10 cellular contexts compared by ENCODE assay signal in the genomic region with DNA sequence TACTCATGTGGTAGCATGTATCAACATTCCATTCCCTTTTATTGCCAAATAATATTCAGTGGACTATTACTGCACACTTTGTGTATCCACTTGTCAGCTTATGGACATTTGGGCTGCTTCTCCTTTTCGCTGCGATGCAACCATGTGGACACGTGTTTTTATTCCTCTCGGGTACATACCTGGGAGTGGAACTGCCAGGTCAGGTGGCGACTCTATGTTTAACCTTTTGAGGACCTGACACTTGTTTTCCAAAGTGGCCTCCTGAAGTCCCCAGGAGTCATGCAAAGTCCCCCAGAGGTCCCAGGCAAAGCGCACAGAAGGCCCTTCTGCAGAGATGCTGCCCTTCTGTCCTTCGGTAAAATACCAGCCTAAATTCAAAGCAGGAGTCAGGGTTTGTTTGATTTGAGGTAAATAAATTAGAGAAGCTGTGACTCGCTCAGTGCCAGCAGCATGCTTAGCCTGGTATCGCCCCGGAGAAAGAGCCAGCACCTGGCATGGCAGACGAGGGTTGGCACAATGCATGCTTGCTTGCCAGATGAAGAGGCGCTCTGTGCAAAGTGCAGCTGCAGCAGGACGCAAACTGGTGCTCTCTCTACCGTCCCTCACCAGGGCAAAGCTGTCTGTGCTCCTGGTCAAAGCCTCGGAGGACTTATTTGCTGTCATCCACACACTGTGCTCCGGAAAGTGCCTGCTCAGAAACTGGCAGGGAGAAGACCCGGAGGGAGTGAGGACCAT. TPM values are rescaled to one million over a fixed set of nuclear protein-coding genes. Genes with fewer than 3 reads are reported as not detected.
DNase-seq lines count a peak whose midpoint lies in the region; ATAC-seq and TF ChIP-seq lines count a peak whose summit lies in the region.
"Had no signal": no experiment of that assay in that cellular context is flagged by ENCODE, and none has a peak within 500 bp of the region (broad histone marks: within the 10 kb centered on the region; RNA-seq: fewer than 3 reads in every experiment).

No MANE protein-coding gene starts in this region.

- H3K9me3 Mint-ChIP-seq in nephron, result no peaks in the 10 kb centered on the region

- H3K27me3 Mint-ChIP-seq in nephron (ENCODE audit: low read depth), result no peaks in the 10 kb centered on the region

- TF ChIP-seq CTCF in nephron (IDR thresholded peaks at IDR 0.05; ENCODE audit: unreplicated experiment in 3 of 3) (no peak), omental fat pad (IDR thresholded peaks at IDR 0.05) (no peak)

- H3K27ac ChIP-seq in esophagus (ENCODE audit: low read depth in 2 of 2, low read length in 1 of 2), result peak overlapping the region; percentile 19 to 34
- H3K27ac ChIP-seq: skin epidermis had no signal

- ATAC-seq in omental fat pad (ENCODE audit: low FRiP score), result no peak
- no peak for ATAC-seq in HG02981 (IDR thresholded peaks at IDR 0.05; ENCODE audit: unreplicated experiment)

- peaks cover 48% of the 10 kb centered on the region for H3K4me1 Mint-ChIP-seq in nephron

- peaks cover 36% of the 10 kb centered on the region for H3K36me3 Mint-ChIP-seq in nephron (ENCODE audit: low read depth)

- H3K27ac Mint-ChIP-seq in nephron, result peak overlapping the region in 2 of 3 experiments; percentile 7 to 42

- H3K27me3 ChIP-seq in esophagus (ENCODE audit: control insufficient read depth in 1 of 2, insufficient read depth in 2 of 2, low read length in 2 of 2), result no peaks in the 10 kb centered on the region

- no peaks in the 10 kb centered on the region for H3K9me3 ChIP-seq in esophagus (ENCODE audit: control insufficient read depth in 2 of 2, insufficient read depth in 1 of 2, low read depth in 1 of 2, low read length in 1 of 2)

- peaks cover 7 to 12% of the 10 kb centered on the region in 2 donors for H3K4me1 ChIP-seq in esophagus (ENCODE audit: control insufficient read depth in 2 of 2, insufficient read depth in 2 of 2, low read length in 1 of 2)

- 45 to 50% methylated on average over 17 of the region's 17 CpGs for WGBS in esophagus, 2 donors

- peak; percentile 25 for DNase-seq in COLO668 (lab: John Stamatoyannopoulos, UW; ENCODE audit: unreplicated experiment)
- DNase-seq in NCI-H510A treated with DMSO at 0.1 percent for 48 hours (lab: John Stamatoyannopoulos, UW), result peak; percentile 31
- DNase-seq in NK-92 (lab: John Stamatoyannopoulos, UW; ENCODE audit: unreplicated experiment), result no peak
- no peak for DNase-seq in omental fat pad (ENCODE audit: low spot score)
- no peak for DNase-seq in NCI-H1436 (lab: John Stamatoyannopoulos, UW)
- DNase-seq: NCI-H524 had no signal

- H3K4me3 ChIP-seq in esophagus (ENCODE audit: low read depth in 1 of 2, low read length in 2 of 2), result no peak overlapping the region
- H3K4me3 ChIP-seq: skin epidermis had no signal

- peaks cover 0 to 1% of the 10 kb centered on the region in 2 donors for H3K36me3 ChIP-seq in esophagus (ENCODE audit: control insufficient read depth in 2 of 2, insufficient read depth in 2 of 2, low read length in 1 of 2)

- H3K4me3 Mint-ChIP-seq in nephron, result no peak overlapping the region

RNA-seq across cellular contexts. Expression of a gene that starts 37.8 kb away (rescaled TPM):
- 1 to 10 TPM; 4.2 to 7.8 TPM for polyA plus RNA-seq in esophagus
- 10 to 100 TPM; 39.6 to 90.3 (median 70.0) TPM for total RNA-seq in omental fat pad

Comparison
In these comparisons a context has a peak if more than half of its experiments do, and no peak if none do; other contexts are left out.
1. DNase-seq: peak in COLO668 (single experiment) and NCI-H510A treated with DMSO at 0.1 percent for 48 hours (single experiment); none in NK-92 (single experiment), omental fat pad (single experiment) and NCI-H1436 (single experiment).